Comparison of ENCODE assay signal across 8 cellular contexts in the genomic region with DNA sequence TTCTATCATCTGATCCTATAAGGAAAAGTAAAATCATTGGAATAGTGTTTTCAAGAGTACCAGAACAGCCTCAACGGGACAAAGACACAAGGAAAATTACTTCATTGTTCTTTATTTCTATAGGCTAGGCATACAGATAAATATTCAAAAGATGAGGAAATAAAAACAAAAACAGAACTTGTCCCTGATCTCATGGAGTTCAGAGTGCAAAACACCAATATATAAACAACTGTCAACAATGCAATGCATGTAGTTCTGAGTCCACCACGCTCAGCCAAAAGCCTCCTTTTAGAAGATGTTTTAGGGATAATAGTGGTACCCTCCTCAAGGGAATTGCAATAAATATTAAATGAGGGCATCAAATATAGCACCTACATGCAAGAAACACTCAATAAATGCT.
"Had no signal": no experiment of that assay in that cellular context is flagged by ENCODE, and none has a peak within 500 bp of the region (broad histone marks: within the 10 kb centered on the region; RNA-seq: fewer than 3 reads in every experiment).

No MANE protein-coding gene starts in this region.

- H3K4me2 ChIP-seq: KMS-11 had no signal

- H3K4me1 ChIP-seq: HAP-1 had no signal

- H3K9me3 ChIP-seq: HAP-1 had no signal

- H3K27ac ChIP-seq: GM23248, HL-60, KMS-11 had no signal

- DNase-seq: GM23248, GOT3, H7, HFFc6, KBM-7 had no signal

- H3K36me3 ChIP-seq: HAP-1 had no signal

- H3K4me3 ChIP-seq: GM23248, HAP-1 had no signal

- H3K9ac ChIP-seq: GM23248, KMS-11 had no signal

- H2AFZ ChIP-seq: GM23248 had no signal
